ENCODE assay signal across 9 cellular contexts in genomic region chr5:21847300-21847699, GRCh38.
"Had no signal": no experiment of that assay in that cellular context is flagged by ENCODE, and none has a peak within 500 bp of the region (broad histone marks: within the 10 kb centered on the region; RNA-seq: fewer than 3 reads in every experiment).

No MANE protein-coding gene starts in this region.

- H3K4me1 ChIP-seq: HAP-1 had no signal

- H2AFZ ChIP-seq: GM23248 had no signal

- ATAC-seq: HCT116 had no signal

- H3K4me2 ChIP-seq: KMS-11 had no signal

- DNase-seq: GM23248, GOT3, H7, HFFc6, KBM-7 had no signal

- H3K4me3 ChIP-seq: GM23248, HAP-1 had no signal

- H3K9ac ChIP-seq: GM23248, KMS-11 had no signal

- H3K27ac ChIP-seq: GM23248, KMS-11 had no signal

- H3K9me3 ChIP-seq: HAP-1 had no signal

- FAIRE-seq: HTR-8/SVneo had no signal

- H3K36me3 ChIP-seq: HAP-1 had no signal
